10 cellular contexts compared by ENCODE assay signal in the genomic region with DNA sequence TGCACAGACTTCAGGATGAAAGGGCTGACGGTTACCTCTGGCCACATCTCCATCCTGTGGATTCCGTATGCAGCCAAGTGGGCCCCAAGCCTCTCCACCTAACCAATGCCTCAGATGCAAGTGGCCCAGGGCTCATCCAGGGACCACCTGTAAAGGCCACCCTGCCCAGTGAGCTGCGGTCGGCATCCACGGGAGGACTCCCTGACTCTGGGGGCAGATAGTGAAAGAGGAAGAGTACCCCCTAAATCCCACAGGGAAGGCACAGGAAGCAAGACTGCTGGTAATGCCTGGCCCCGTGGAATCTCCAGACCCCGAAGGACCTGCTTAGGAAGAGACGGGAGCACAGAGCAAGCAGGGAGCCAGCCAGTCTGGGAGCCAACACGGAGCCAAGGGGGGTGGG. TPM values are rescaled to one million over a fixed set of nuclear protein-coding genes. Genes with fewer than 3 reads are reported as not detected.
"Had no signal": no experiment of that assay in that cellular context is flagged by ENCODE, and none has a peak within 500 bp of the region (broad histone marks: within the 10 kb centered on the region; RNA-seq: fewer than 3 reads in every experiment).

No MANE protein-coding gene starts in this region.

- ATAC-seq: HCT116, HepG2 had no signal

- H3K27ac ChIP-seq: GM23248, HL-60 had no signal

- H3K36me3 ChIP-seq: HAP-1 had no signal

- H3K4me1 ChIP-seq: HAP-1 had no signal

- H3K9me3 ChIP-seq: HAP-1 had no signal

- H3K4me3 ChIP-seq: GM23248, HAP-1 had no signal

- H3K9ac ChIP-seq: GM23248 had no signal

- DNase-seq: GM23248, GOT3, H7, HFFc6, KBM-7 had no signal

- H2AFZ ChIP-seq: GM23248 had no signal

RNA-seq across cellular contexts. Expression of a gene that starts 11.2 kb away (rescaled TPM):
- polyA plus RNA-seq: GM23248, HepG2, IgD-negative memory B cell had no signal
